ENCODE assay signal across 19 cellular contexts in genomic region chrX:2237976-2238375, GRCh38.
DNase-seq lines count a peak whose midpoint lies in the region; ATAC-seq and TF ChIP-seq lines count a peak whose summit lies in the region.
"Had no signal": no experiment of that assay in that cellular context is flagged by ENCODE, and none has a peak within 500 bp of the region (broad histone marks: within the 10 kb centered on the region; RNA-seq: fewer than 3 reads in every experiment).

No MANE protein-coding gene starts in this region.

- H3K4me3 ChIP-seq in BLaER1 treated with 17β-estradiol and CSF1 and Interleukin-3, amounts not matched to agents 10 nM and 100 nM, result no peak overlapping the region
- no peak overlapping the region for H3K4me3 ChIP-seq in iPS-20b (ENCODE audit: low read length)
- H3K4me3 ChIP-seq: GM12878 had no signal

- peaks cover 0 to 17% (median 6%) of the 10 kb centered on the region in 11 experiments; a peak in 10 of 22 replicates for H3K9me3 ChIP-seq in BLaER1 treated with 17β-estradiol and CSF1 and Interleukin-3, amounts not matched to agents 10 nM and 100 nM (replicated peaks in 1 of 11)
- no peaks in the 10 kb centered on the region for H3K9me3 ChIP-seq in iPS-20b (ENCODE audit: insufficient read depth, low read depth, low read length)

- H3K9ac ChIP-seq in BLaER1 treated with 17β-estradiol and CSF1 and Interleukin-3, amounts not matched to agents 10 nM and 100 nM, result no peak overlapping the region
- H3K9ac ChIP-seq in iPS-20b (ENCODE audit: low read depth, low read length), result no peak overlapping the region

- H3K36me3 ChIP-seq in BLaER1 treated with 17β-estradiol and CSF1 and Interleukin-3, amounts not matched to agents 10 nM and 100 nM, result peaks cover 28 to 88% (median 55%) of the 10 kb centered on the region in 11 experiments; a peak in 21 of 22 replicates
- no peaks in the 10 kb centered on the region for H3K36me3 ChIP-seq in iPS-20b (ENCODE audit: insufficient read depth, low read depth, low read length)

- DNase-seq in posterior vena cava (ENCODE audit: low spot score), result peak; percentile 19
- no peak for DNase-seq in NCI-H1048 (lab: John Stamatoyannopoulos, UW)
- DNase-seq in NCI-H2196 (lab: John Stamatoyannopoulos, UW; ENCODE audit: unreplicated experiment), result no peak
- DNase-seq: CD4-positive, alpha-beta T cell; CD8-positive, alpha-beta memory T cell; DMS 273 treated with DMSO at 0.1 percent for 48 hours; DMS79; EL; GDM1; GOT3; H7 had no signal

- intact Hi-C loops in posterior vena cava (cut with DNase I), result no loop called here

- no peaks in the 10 kb centered on the region for H3K27me3 ChIP-seq in BLaER1 treated with 17β-estradiol and CSF1 and Interleukin-3, amounts not matched to agents 10 nM and 100 nM
- no peaks in the 10 kb centered on the region for H3K27me3 ChIP-seq in iPS-20b (ENCODE audit: insufficient read depth, low read length)

- H3K27ac Mint-ChIP-seq in brain, result peak overlapping the region in 3 of 5 experiments; percentile 11 to 51 (median 26)
- H3K27ac Mint-ChIP-seq: CD4-positive, alpha-beta T cell; CD8-positive, alpha-beta memory T cell had no signal

- ATAC-seq in HG03175 (IDR thresholded peaks at IDR 0.05; ENCODE audit: unreplicated experiment) (no peak), GM21529 (IDR thresholded peaks at IDR 0.05; ENCODE audit: unreplicated experiment) (no peak)
- ATAC-seq: GM12878, HCT116 had no signal

- no peak overlapping the region for H3K4me3 Mint-ChIP-seq in brain
- H3K4me3 Mint-ChIP-seq: CD14-positive monocyte; CD4-positive, alpha-beta T cell; CD8-positive, alpha-beta memory T cell had no signal

- H3K36me3 Mint-ChIP-seq in brain, result peaks cover 63% of the 10 kb centered on the region

- TF ChIP-seq CTCF in brain (conservative IDR thresholded peaks at IDR 0.05), result no peak

- H3K4me1 Mint-ChIP-seq in brain, result peaks cover 21% of the 10 kb centered on the region

- H3K4me2 ChIP-seq in BLaER1 treated with 17β-estradiol and CSF1 and Interleukin-3, amounts not matched to agents 10 nM and 100 nM, result peak overlapping the region in 6 of 11 experiments; percentile 5 to 58 (median 47); a peak in 11 of 22 replicates

- H3K27me3 Mint-ChIP-seq in brain, result peaks cover 4% of the 10 kb centered on the region
- H3K27me3 Mint-ChIP-seq: CD4-positive, alpha-beta T cell; CD8-positive, alpha-beta memory T cell had no signal

- no peak overlapping the region for H3K27ac ChIP-seq in BLaER1 treated with 17β-estradiol and CSF1 and Interleukin-3, amounts not matched to agents 10 nM and 100 nM
- peak overlapping the region; percentile 31 for H3K27ac ChIP-seq in iPS-20b (ENCODE audit: low read length)

- peaks cover 0 to 18% (median 4%) of the 10 kb centered on the region in 11 experiments; a peak in 7 of 22 replicates for H4K20me1 ChIP-seq in BLaER1 treated with 17β-estradiol and CSF1 and Interleukin-3, amounts not matched to agents 10 nM and 100 nM

- H3K9me3 Mint-ChIP-seq in brain, result peaks cover 0 to 21% (median 16%) of the 10 kb centered on the region in 5 experiments

- H3K4me1 ChIP-seq in BLaER1 treated with 17β-estradiol and CSF1 and Interleukin-3, amounts not matched to agents 10 nM and 100 nM, result peaks cover 0 to 25% (median 18%) of the 10 kb centered on the region in 10 experiments; a peak in 14 of 20 replicates
- H3K4me1 ChIP-seq in iPS-20b (ENCODE audit: insufficient read depth, low read length), result peaks cover 14% of the 10 kb centered on the region; the same call in 1 of the 2 replicates
